12 cellular contexts compared by ENCODE assay signal in genomic region chr2:174617713-174618112, GRCh38. TPM values are rescaled to one million over a fixed set of nuclear protein-coding genes. Genes with fewer than 3 reads are reported as not detected.
A peak's percentile ranks its signal among the peaks of the same experiment; 100 is the strongest.
DNase-seq lines count a peak whose midpoint lies in the region; ATAC-seq and TF ChIP-seq lines count a peak whose summit lies in the region.
"Had no signal": no experiment of that assay in that cellular context is flagged by ENCODE, and none has a peak within 500 bp of the region (broad histone marks: within the 10 kb centered on the region; RNA-seq: fewer than 3 reads in every experiment).

No MANE protein-coding gene starts in this region.

- no TSS peak for BruUV-seq in PC-3 (replicated peaks; lab: Mats Ljungman, UMichigan)

- peaks cover 3% of the 10 kb centered on the region for H3F3A ChIP-seq in PC-3 (ENCODE audit: low read length, unreplicated experiment)

- H3K9ac ChIP-seq in PC-3 (ENCODE audit: low read length) = no peak overlapping the region

- no peaks in the 10 kb centered on the region for H3K9me3 ChIP-seq in PC-3 (ENCODE audit: low read length)
- H3K9me3 ChIP-seq: MG63 had no signal

- no peaks in the 10 kb centered on the region for H3K9me3 Mint-ChIP-seq in activated CD4-positive, alpha-beta T cell treated with anti-CD3 and anti-CD28 coated beads, Interleukin-2, amount 10 ng/mL, durations not matched to agents 24 days and 14 days
- H3K9me3 Mint-ChIP-seq in dendritic cell treated with granulocyte-macrophage colony-stimulating factor and Interleukin-4, amounts not matched to agents 40 ng/mL and 50 ng/mL, for 4 days = no peaks in the 10 kb centered on the region
- H3K9me3 Mint-ChIP-seq in stimulated activated effector memory CD8-positive, alpha-beta T cell treated with anti-CD3 and anti-CD28 coated beads, Interleukin-12 subunit alpha, Interleukin-12 subunit beta, amount 100 ng/mL, for 72 hours = no peaks in the 10 kb centered on the region

- DNase-seq in activated CD4-positive, alpha-beta T cell treated with anti-CD3 and anti-CD28 coated beads, Interleukin-2, amount 10 ng/mL, durations not matched to agents 24 days and 14 days = peak; percentile 67
- DNase-seq in activated CD4-positive, alpha-beta T cell treated with anti-CD3 and anti-CD28 coated beads for 48 hours = no peak
- DNase-seq in PC-3 (peak; percentile 9), ureter (ENCODE audit: low spot score) (no peak), left colon (no peak)
- DNase-seq in stimulated activated effector memory CD8-positive, alpha-beta T cell treated with anti-CD3 and anti-CD28 coated beads, Interleukin-12 subunit alpha, Interleukin-12 subunit beta, amount 100 ng/mL, for 72 hours (ENCODE audit: low spot score in 2 of 2) = no peak
- DNase-seq: 8988T, MG63, NCI-H2227 treated with DMSO at 0.1 percent for 48 hours had no signal

- peak overlapping the region; percentile 78 for H3K4me3 Mint-ChIP-seq in activated CD4-positive, alpha-beta T cell treated with anti-CD3 and anti-CD28 coated beads, Interleukin-2, amount 10 ng/mL, durations not matched to agents 24 days and 14 days
- H3K4me3 Mint-ChIP-seq in dendritic cell treated with granulocyte-macrophage colony-stimulating factor and Interleukin-4, amounts not matched to agents 40 ng/mL and 50 ng/mL, for 4 days = no peak overlapping the region
- H3K4me3 Mint-ChIP-seq in stimulated activated effector memory CD8-positive, alpha-beta T cell treated with anti-CD3 and anti-CD28 coated beads, Interleukin-12 subunit alpha, Interleukin-12 subunit beta, amount 100 ng/mL, for 72 hours = peak overlapping the region; percentile 58

- POLR2A ChIA-PET in PC-3 (lab: Charles Lee; ENCODE audit: unreplicated experiment) = no interaction called here

- H3K27me3 Mint-ChIP-seq in activated CD4-positive, alpha-beta T cell treated with anti-CD3 and anti-CD28 coated beads, Interleukin-2, amount 10 ng/mL, durations not matched to agents 24 days and 14 days = no peaks in the 10 kb centered on the region
- no peaks in the 10 kb centered on the region for H3K27me3 Mint-ChIP-seq in dendritic cell treated with granulocyte-macrophage colony-stimulating factor and Interleukin-4, amounts not matched to agents 40 ng/mL and 50 ng/mL, for 4 days

- intact Hi-C loops in activated CD4-positive, alpha-beta T cell treated with anti-CD3 and anti-CD28 coated beads, Interleukin-2, amount 10 ng/mL, durations not matched to agents 24 days and 14 days (cut with micrococcal nuclease) = loop anchor here (1.0 to 2.0 kb wide), 4 partner anchors 9 to 39 kb away; partner anchors contain the start of gene WIPF1
- intact Hi-C loops in PC-3 (cut with micrococcal nuclease) (no loop called here), left colon (cut with DNase I, micrococcal nuclease) (no loop called here)
- intact Hi-C loops in dendritic cell treated with granulocyte-macrophage colony-stimulating factor and Interleukin-4, amounts not matched to agents 40 ng/mL and 50 ng/mL, for 4 days (cut with micrococcal nuclease) = loop anchor here (2.0 kb wide), 1 partner anchor 13 kb away; no protein-coding TSS in a partner anchor

- H3K4me3 ChIP-seq in PC-3 (ENCODE audit: low read length) = no peak overlapping the region
- H3K4me3 ChIP-seq: MG63 had no signal

- no peaks in the 10 kb centered on the region for H3K27me3 ChIP-seq in PC-3 (ENCODE audit: low read length)
- H3K27me3 ChIP-seq: MG63 had no signal

- H3K4me2 ChIP-seq in PC-3 (ENCODE audit: low read length) = no peak overlapping the region

- H3K36me3 Mint-ChIP-seq in activated CD4-positive, alpha-beta T cell treated with anti-CD3 and anti-CD28 coated beads, Interleukin-2, amount 10 ng/mL, durations not matched to agents 24 days and 14 days (ENCODE audit: low read depth) = peaks cover 51% of the 10 kb centered on the region
- peaks cover 70% of the 10 kb centered on the region for H3K36me3 Mint-ChIP-seq in dendritic cell treated with granulocyte-macrophage colony-stimulating factor and Interleukin-4, amounts not matched to agents 40 ng/mL and 50 ng/mL, for 4 days (ENCODE audit: low read depth)
- H3K36me3 Mint-ChIP-seq in stimulated activated effector memory CD8-positive, alpha-beta T cell treated with anti-CD3 and anti-CD28 coated beads, Interleukin-12 subunit alpha, Interleukin-12 subunit beta, amount 100 ng/mL, for 72 hours = peaks cover 49% of the 10 kb centered on the region

- peak overlapping the region; percentile 92 for H3K27ac Mint-ChIP-seq in activated CD4-positive, alpha-beta T cell treated with anti-CD3 and anti-CD28 coated beads, Interleukin-2, amount 10 ng/mL, durations not matched to agents 24 days and 14 days
- H3K27ac Mint-ChIP-seq in dendritic cell treated with granulocyte-macrophage colony-stimulating factor and Interleukin-4, amounts not matched to agents 40 ng/mL and 50 ng/mL, for 4 days = peak overlapping the region; percentile 75
- peak overlapping the region; percentile 94 for H3K27ac Mint-ChIP-seq in stimulated activated effector memory CD8-positive, alpha-beta T cell treated with anti-CD3 and anti-CD28 coated beads, Interleukin-12 subunit alpha, Interleukin-12 subunit beta, amount 100 ng/mL, for 72 hours

- no peaks in the 10 kb centered on the region for H4K20me1 ChIP-seq in PC-3 (ENCODE audit: low read length)

- no peaks in the 10 kb centered on the region for H3K9me2 ChIP-seq in PC-3 (replicated peaks; ENCODE audit: low read length)

- H3K36me3 ChIP-seq in PC-3 (ENCODE audit: low read depth, low read length) = no peaks in the 10 kb centered on the region
- H3K36me3 ChIP-seq: MG63 had no signal

- no peak overlapping the region for H2AFZ ChIP-seq in PC-3 (ENCODE audit: low read length)

- H3K79me2 ChIP-seq in PC-3 (ENCODE audit: low read length) = no peaks in the 10 kb centered on the region

- H3K4me1 ChIP-seq in PC-3 (ENCODE audit: insufficient read depth, low read length) = peaks cover 45% of the 10 kb centered on the region

- no peak for TF ChIP-seq CTCF in PC-3 (conservative IDR thresholded peaks at IDR 0.05; ENCODE audit: low read depth, low read length)

- peaks cover 62% of the 10 kb centered on the region for H3K4me1 Mint-ChIP-seq in activated CD4-positive, alpha-beta T cell treated with anti-CD3 and anti-CD28 coated beads, Interleukin-2, amount 10 ng/mL, durations not matched to agents 24 days and 14 days
- peaks cover 70% of the 10 kb centered on the region for H3K4me1 Mint-ChIP-seq in dendritic cell treated with granulocyte-macrophage colony-stimulating factor and Interleukin-4, amounts not matched to agents 40 ng/mL and 50 ng/mL, for 4 days (ENCODE audit: low read depth)
- peaks cover 65% of the 10 kb centered on the region for H3K4me1 Mint-ChIP-seq in stimulated activated effector memory CD8-positive, alpha-beta T cell treated with anti-CD3 and anti-CD28 coated beads, Interleukin-12 subunit alpha, Interleukin-12 subunit beta, amount 100 ng/mL, for 72 hours

- H3K27ac ChIP-seq in PC-3 (ENCODE audit: low read length) = no peak overlapping the region

- CTCF ChIA-PET in PC-3 (lab: Charles Lee) = no interaction called here

- ATAC-seq in PC-3 = no peak
- peak; percentile 83 for ATAC-seq in stimulated activated effector memory CD8-positive, alpha-beta T cell treated with anti-CD3 and anti-CD28 coated beads, Interleukin-12 subunit alpha, Interleukin-12 subunit beta, amount 100 ng/mL, for 72 hours
- no peak for ATAC-seq in GM21526 (IDR thresholded peaks at IDR 0.05; ENCODE audit: low FRiP score, unreplicated experiment)
- ATAC-seq in left colon = no peak
- ATAC-seq: Panc1 had no signal

RNA-seq across cellular contexts. Expression of gene WIPF1, which starts 20.1 kb away (rescaled TPM):
- 280 and 287 TPM in 2 replicates for total RNA-seq in activated CD4-positive, alpha-beta T cell treated with anti-CD3 and anti-CD28 coated beads, Interleukin-2, amount 10 ng/mL, durations not matched to agents 24 days and 14 days
- total RNA-seq in PC-3 (2014; rRNA removed) (0.29 and 1.5 TPM in 2 replicates), ureter (35.7 TPM), left colon (10 to 100 TPM in 1 of 2 donors, 1 to 10 TPM in 1; 8.8 to 17.4 TPM)

Comparison
In these comparisons a context has a peak if more than half of its experiments do, and no peak if none do; other contexts are left out.
1. DNase-seq: peak in activated CD4-positive, alpha-beta T cell treated with anti-CD3 and anti-CD28 coated beads, Interleukin-2, amount 10 ng/mL, durations not matched to agents 24 days and 14 days (single experiment) and PC-3 (single experiment); none in activated CD4-positive, alpha-beta T cell treated with anti-CD3 and anti-CD28 coated beads for 48 hours (single experiment), stimulated activated effector memory CD8-positive, alpha-beta T cell treated with anti-CD3 and anti-CD28 coated beads, Interleukin-12 subunit alpha, Interleukin-12 subunit beta, amount 100 ng/mL, for 72 hours (0 of 2), ureter (single experiment) and left colon (0 of 2).
2. intact Hi-C loops: an anchor here in activated CD4-positive, alpha-beta T cell treated with anti-CD3 and anti-CD28 coated beads, Interleukin-2, amount 10 ng/mL, durations not matched to agents 24 days and 14 days (1.0 to 2.0 kb wide) and dendritic cell treated with granulocyte-macrophage colony-stimulating factor and Interleukin-4, amounts not matched to agents 40 ng/mL and 50 ng/mL, for 4 days (2.0 kb wide); none called in PC-3 and left colon.
3. Peak in every context shown above with its lines, with median percentiles within 50 percentile points of each other: H3K27ac Mint-ChIP-seq.